In genomic region chr2:81672923-81673322, GRCh38 we compare ENCODE assay signal across 29 cellular contexts.
"Had no signal": no experiment of that assay in that cellular context is flagged by ENCODE, and none has a peak within 500 bp of the region (broad histone marks: within the 10 kb centered on the region; RNA-seq: fewer than 3 reads in every experiment).

No MANE protein-coding gene starts in this region.

- DNase-seq: activated CD4-positive, alpha-beta memory T cell treated with anti-CD3 and anti-CD28 coated beads, Interleukin-2, amount 10 ng/mL, durations not matched to agents 7 days and 5 days; activated CD4-positive, alpha-beta T cell treated with anti-CD3 and anti-CD28 coated beads for 1 hour; activated CD4-positive, alpha-beta T cell treated with anti-CD3 and anti-CD28 coated beads for 4 hours; activated CD4-positive, alpha-beta T cell treated with anti-CD3 and anti-CD28 coated beads, Interleukin-2, amount 10 ng/mL, durations not matched to agents 7 days and 5 days; activated CD4-positive, alpha-beta T cell treated with anti-CD3 and anti-CD28 coated beads, Interleukin-2, amount 50 U/mL, for 4 hours; activated CD8-positive, alpha-beta memory T cell treated with anti-CD3 and anti-CD28 coated beads for 24 hours; activated effector memory CD4-positive, alpha-beta T cell treated with Interleukin-2 at 50 U/mL for 16 hours; activated gamma-delta T cell treated with Interleukin-2 at 50 U/mL for 16 hours; activated naive CD4-positive, alpha-beta T cell treated with anti-CD3 and anti-CD28 coated beads, Interleukin-2, amount 50 U/mL, for 16 hours; activated naive CD4-positive, alpha-beta T cell treated with Interleukin-2 at 50 U/mL for 16 hours; activated T-cell treated with anti-CD3 and anti-CD28 coated beads, Interleukin-2, amount 50 U/mL, for 4 hours; amniotic stem cell; anterior cingulate cortex; brain microvascular endothelial cell; dorsolateral prefrontal cortex; effector memory CD4-positive, alpha-beta T cell; endodermal cell; foreskin fibroblast; heart left ventricle had no signal

- H3K4me1 ChIP-seq: heart left ventricle had no signal

- H3K27me3 Mint-ChIP-seq: activated CD4-positive, alpha-beta memory T cell treated with anti-CD3 and anti-CD28 coated beads, Interleukin-2, amount 10 ng/mL, durations not matched to agents 7 days and 5 days; activated CD4-positive, alpha-beta T cell treated with anti-CD3 and anti-CD28 coated beads, Interleukin-2, amount 10 ng/mL, durations not matched to agents 7 days and 5 days; activated naive CD8-positive, alpha-beta T cell; activated T-helper 17 cell treated with anti-CD3 and anti-CD28 coated beads, Interleukin-2, amount 50 U/mL, for 72 hours; central memory CD8-positive, alpha-beta T cell; dendritic cell treated with granulocyte-macrophage colony-stimulating factor and Interleukin-4, amounts not matched to agents 40 ng/mL and 50 ng/mL, for 4 days had no signal

- H3K27ac ChIP-seq: brain microvascular endothelial cell, coronary artery, dorsolateral prefrontal cortex, heart left ventricle, hepatocyte had no signal

- H3K4me3 ChIP-seq: coronary artery, dorsolateral prefrontal cortex, heart left ventricle, hepatocyte had no signal

- H3K4me2 ChIP-seq: hepatocyte had no signal

- ATAC-seq: activated T-cell treated with anti-CD3 and anti-CD28 coated beads, Interleukin-2, amount 50 U/mL, for 4 hours; activated T-helper 17 cell treated with anti-CD3 and anti-CD28 coated beads, Interleukin-2, amount 50 U/mL, for 72 hours; esophagus mucosa; heart left ventricle had no signal

- H3K79me2 ChIP-seq: hepatocyte had no signal

- H3K27me3 ChIP-seq: brain microvascular endothelial cell, dorsolateral prefrontal cortex, heart left ventricle, hepatocyte had no signal

- H3K36me3 Mint-ChIP-seq: activated naive CD8-positive, alpha-beta T cell had no signal

- H3K27ac Mint-ChIP-seq: activated CD4-positive, alpha-beta memory T cell treated with anti-CD3 and anti-CD28 coated beads, Interleukin-2, amount 10 ng/mL, durations not matched to agents 7 days and 5 days; activated CD4-positive, alpha-beta T cell treated with anti-CD3 and anti-CD28 coated beads, Interleukin-2, amount 10 ng/mL, durations not matched to agents 7 days and 5 days; activated naive CD8-positive, alpha-beta T cell; activated T-helper 17 cell treated with anti-CD3 and anti-CD28 coated beads, Interleukin-2, amount 50 U/mL, for 72 hours; dendritic cell treated with granulocyte-macrophage colony-stimulating factor and Interleukin-4, amounts not matched to agents 40 ng/mL and 50 ng/mL, for 4 days; endodermal cell had no signal

- H3K9me3 Mint-ChIP-seq: activated T-helper 17 cell treated with anti-CD3 and anti-CD28 coated beads, Interleukin-2, amount 50 U/mL, for 72 hours; dendritic cell treated with granulocyte-macrophage colony-stimulating factor and Interleukin-4, amounts not matched to agents 40 ng/mL and 50 ng/mL, for 4 days; endodermal cell had no signal

- H3K4me1 Mint-ChIP-seq: activated CD4-positive, alpha-beta memory T cell treated with anti-CD3 and anti-CD28 coated beads, Interleukin-2, amount 10 ng/mL, durations not matched to agents 7 days and 5 days; activated CD4-positive, alpha-beta T cell treated with anti-CD3 and anti-CD28 coated beads, Interleukin-2, amount 10 ng/mL, durations not matched to agents 7 days and 5 days; activated T-helper 17 cell treated with anti-CD3 and anti-CD28 coated beads, Interleukin-2, amount 50 U/mL, for 72 hours; central memory CD8-positive, alpha-beta T cell had no signal

- H3K36me3 ChIP-seq: brain microvascular endothelial cell, heart left ventricle had no signal

- FAIRE-seq: astrocyte, bronchial epithelial cell, frontal cortex had no signal

- H2AFZ ChIP-seq: hepatocyte had no signal

- H3K4me3 Mint-ChIP-seq: activated CD4-positive, alpha-beta memory T cell treated with anti-CD3 and anti-CD28 coated beads, Interleukin-2, amount 10 ng/mL, durations not matched to agents 7 days and 5 days; activated CD4-positive, alpha-beta T cell treated with anti-CD3 and anti-CD28 coated beads, Interleukin-2, amount 10 ng/mL, durations not matched to agents 7 days and 5 days; activated naive CD8-positive, alpha-beta T cell; activated T-cell treated with anti-CD3 and anti-CD28 coated beads, Interleukin-2, amount 50 U/mL, for 4 hours; activated T-helper 17 cell treated with anti-CD3 and anti-CD28 coated beads, Interleukin-2, amount 50 U/mL, for 72 hours; central memory CD8-positive, alpha-beta T cell; dendritic cell treated with granulocyte-macrophage colony-stimulating factor and Interleukin-4, amounts not matched to agents 40 ng/mL and 50 ng/mL, for 4 days; endodermal cell had no signal

- H3K9me3 ChIP-seq: heart left ventricle had no signal
